In genomic region chr4:77358315-77358928, GRCh38 we compare ENCODE assay signal across 8 cellular contexts.
A peak's percentile ranks its signal among the peaks of the same experiment; 100 is the strongest.
DNase-seq lines count a peak whose midpoint lies in the region; ATAC-seq, FAIRE-seq and TF ChIP-seq lines count a peak whose summit lies in the region.

No MANE protein-coding gene starts in this region.

- no peaks in the 10 kb centered on the region for H3K9me3 ChIP-seq in pancreas

- no peaks in the 10 kb centered on the region for H3K27me3 Mint-ChIP-seq in activated naive CD4-positive, alpha-beta T cell treated with anti-CD3 and anti-CD28 coated beads for 36 hours (ENCODE audit: low read depth)

- no peaks in the 10 kb centered on the region for H3K36me3 ChIP-seq in pancreas

- H3K27ac ChIP-seq in pancreas: no peak overlapping the region

- no peak for FAIRE-seq in pancreas (lab: Jason Lieb, UNC)

- H3K27ac Mint-ChIP-seq in activated naive CD4-positive, alpha-beta T cell treated with anti-CD3 and anti-CD28 coated beads for 36 hours: no peak overlapping the region

- peak; percentile 23 for DNase-seq in activated naive CD4-positive, alpha-beta T cell treated with anti-CD3 and anti-CD28 coated beads for 36 hours
- DNase-seq in activated naive CD4-positive, alpha-beta T cell treated with Interleukin-2 at 50 U/mL for 16 hours: no peak
- DNase-seq in fibroblast of the aortic adventitia (ENCODE audit: low read depth): peak; percentile 65
- peak in 2 of 6 donors; percentile 6 to 29 for DNase-seq in pancreas
- no peak for DNase-seq in activated T-cell treated with anti-CD3 and anti-CD28 coated beads, Interleukin-2, amount 50 U/mL, for 1 hour
- DNase-seq in activated gamma-delta T cell treated with Interleukin-2 at 50 U/mL for 16 hours: no peak

- H3K27me3 ChIP-seq in pancreas: no peaks in the 10 kb centered on the region

- intact Hi-C loops in activated naive CD4-positive, alpha-beta T cell treated with anti-CD3 and anti-CD28 coated beads for 36 hours (cut with micrococcal nuclease): loop anchor here (1.0 to 5.0 kb wide), 5 partner anchors 118 to 846 kb away; no protein-coding TSS in a partner anchor
- intact Hi-C loops in pancreas (cut with DNase I): loop anchor here in 2 of 3 donors (5.0 kb wide), 2 partner anchors 116 to 121 kb away; no protein-coding TSS in a partner anchor

- TF ChIP-seq CTCF in fibroblast of the aortic adventitia (IDR thresholded peaks at IDR 0.05; ENCODE audit: insufficient read depth, low read length) (peak; percentile 66), pancreas (IDR thresholded peaks at IDR 0.05) (peak in 3 of 4 donors; percentile 43 to 48 (median 46))

- H3K4me3 ChIP-seq in fibroblast of the aortic adventitia (ENCODE audit: low read depth, low read length) (no peak overlapping the region), pancreas (no peak overlapping the region)

- H3K4me3 Mint-ChIP-seq in activated naive CD4-positive, alpha-beta T cell treated with anti-CD3 and anti-CD28 coated beads for 36 hours: no peak overlapping the region

- 78 to 94% methylated on average over 2 of the region's 2 CpGs for WGBS in pancreas, 2 donors

- no peaks in the 10 kb centered on the region for H3K9me3 Mint-ChIP-seq in activated naive CD4-positive, alpha-beta T cell treated with anti-CD3 and anti-CD28 coated beads for 36 hours

- CTCF ChIA-PET in activated naive CD4-positive, alpha-beta T cell treated with anti-CD3 and anti-CD28 coated beads for 36 hours (lab: Charles Lee): interaction anchor here (0.5 to 3.0 kb wide), 30 partner anchors 12 to 1210 kb away, joined by 3 to 20 read pairs (median 4); partner anchors contain the start of gene NUP54

- H3K4me1 Mint-ChIP-seq in activated naive CD4-positive, alpha-beta T cell treated with anti-CD3 and anti-CD28 coated beads for 36 hours (ENCODE audit: low read depth): no peaks in the 10 kb centered on the region

- ATAC-seq in HG03442 (IDR thresholded peaks at IDR 0.05; ENCODE audit: unreplicated experiment) (peak; percentile 58), SK-N-SH treated with all-trans-retinoic acid at 6 μM for 48 hours (peak; percentile 87), pancreas (peak; percentile 81 to 89 (median 86))

- no peaks in the 10 kb centered on the region for H3K4me1 ChIP-seq in pancreas

- H3K36me3 Mint-ChIP-seq in activated naive CD4-positive, alpha-beta T cell treated with anti-CD3 and anti-CD28 coated beads for 36 hours (ENCODE audit: low read depth): no peaks in the 10 kb centered on the region

TF ChIP-seq in SK-N-SH treated with all-trans-retinoic acid at 6 μM for 48 hours, 23 proteins besides CTCF, POLR2A, EP300 and RAD21:
- TF ChIP-seq ESRRG (CRISPR knock-in tag; IDR thresholded peaks at IDR 0.05): no peak
- no peak for TF ChIP-seq ZFP3 (CRISPR knock-in tag; IDR thresholded peaks at IDR 0.05)
- no peak for TF ChIP-seq ZFP30 (CRISPR knock-in tag; IDR thresholded peaks at IDR 0.05)
- no peak for TF ChIP-seq ZNF70 (CRISPR knock-in tag; IDR thresholded peaks at IDR 0.05)
- TF ChIP-seq CSRNP3 (CRISPR knock-in tag; IDR thresholded peaks at IDR 0.05): no peak
- TF ChIP-seq ARNTL (CRISPR knock-in tag; IDR thresholded peaks at IDR 0.05; ENCODE audit: borderline replicate concordance, low read depth): no peak
- TF ChIP-seq CSDC2 (CRISPR knock-in tag; IDR thresholded peaks at IDR 0.05): no peak
- TF ChIP-seq RARB (CRISPR knock-in tag; IDR thresholded peaks at IDR 0.05): no peak
- TF ChIP-seq CREB5 (CRISPR knock-in tag; IDR thresholded peaks at IDR 0.05; ENCODE audit: low read depth): no peak
- no peak for TF ChIP-seq PATZ1 (CRISPR knock-in tag; IDR thresholded peaks at IDR 0.05; ENCODE audit: borderline replicate concordance)
- TF ChIP-seq ZC3H10 (CRISPR knock-in tag; IDR thresholded peaks at IDR 0.05): no peak
- no peak for TF ChIP-seq GLIS3 (CRISPR knock-in tag; IDR thresholded peaks at IDR 0.05)
- no peak for TF ChIP-seq ZNF565 (CRISPR knock-in tag; conservative IDR thresholded peaks at IDR 0.05; ENCODE audit: low read depth)
- TF ChIP-seq SNAI2 (CRISPR knock-in tag; IDR thresholded peaks at IDR 0.05): no peak
- no peak for TF ChIP-seq ZNF8 (CRISPR knock-in tag; IDR thresholded peaks at IDR 0.05)
- no peak for TF ChIP-seq TSHZ2 (CRISPR knock-in tag; IDR thresholded peaks at IDR 0.05)

Comparison
In these comparisons a context has a peak if more than half of its experiments do, and no peak if none do; other contexts are left out.
1. DNase-seq: peak in activated naive CD4-positive, alpha-beta T cell treated with anti-CD3 and anti-CD28 coated beads for 36 hours (single experiment) and fibroblast of the aortic adventitia (single experiment); none in activated naive CD4-positive, alpha-beta T cell treated with Interleukin-2 at 50 U/mL for 16 hours (single experiment), activated T-cell treated with anti-CD3 and anti-CD28 coated beads, Interleukin-2, amount 50 U/mL, for 1 hour (single experiment) and activated gamma-delta T cell treated with Interleukin-2 at 50 U/mL for 16 hours (single experiment).
2. Peak in every context shown above with its lines, with median percentiles within 50 percentile points of each other: ATAC-seq.